ENCODE assay signal across 8 cellular contexts in the genomic region with DNA sequence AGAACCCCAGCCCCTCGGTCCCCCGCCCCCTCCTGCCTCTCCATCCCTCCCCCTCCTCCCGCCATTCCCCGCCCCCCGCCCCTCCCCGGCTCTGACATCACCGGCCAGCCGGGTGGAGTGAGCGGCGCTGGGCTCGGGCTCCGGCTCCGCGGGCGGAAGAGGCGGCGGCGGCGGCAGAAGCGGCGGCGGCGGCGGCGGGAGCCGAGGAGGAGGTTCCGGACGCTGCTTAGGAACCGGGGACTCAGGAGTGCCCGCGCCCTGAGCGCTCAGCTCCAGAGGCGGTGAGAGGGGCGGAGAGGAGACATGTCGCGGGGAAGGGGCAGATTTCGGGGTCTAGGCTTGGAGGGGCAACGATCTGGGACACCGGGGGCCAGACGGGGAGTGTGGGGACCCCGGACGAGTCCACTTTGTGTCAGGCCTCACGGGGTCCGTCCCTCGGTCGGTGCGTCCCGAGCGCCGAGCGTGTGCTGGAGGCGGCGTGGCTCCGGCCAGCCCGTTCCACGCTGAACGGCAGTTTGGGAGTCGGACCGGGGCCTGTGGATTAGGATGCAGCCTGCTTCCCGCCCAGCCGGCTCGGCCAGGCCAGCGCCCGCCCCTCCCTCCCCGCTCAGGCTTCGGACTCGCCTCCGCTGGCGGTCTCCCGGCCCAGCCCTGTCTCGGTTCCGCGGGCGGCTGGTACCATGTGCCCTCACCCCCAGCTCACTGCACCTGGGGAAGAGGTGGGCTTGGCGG. TPM values are rescaled to one million over a fixed set of nuclear protein-coding genes. Genes with fewer than 3 reads are reported as not detected.
DNase-seq lines count a peak whose midpoint lies in the region; ATAC-seq and TF ChIP-seq lines count a peak whose summit lies in the region.

PEA15 (plus strand) TSS at position 143 of the 732 bp plus-strand sequence. CDS start 6,161 bp downstream, outside the sequence.

- peak within 1 kb of the TSS; percentile 84 for H3K4me3 Mint-ChIP-seq in activated CD8-positive, alpha-beta T cell treated with anti-CD3 and anti-CD28 coated beads, Interleukin-2, amount 10 ng/mL, durations not matched to agents 7 days and 5 days

- TF ChIP-seq CTCF in GM12865 (IDR thresholded peaks at IDR 0.05; ENCODE audit: insufficient read depth, low read depth, low read length, missing control alignments): no peak

- peak; percentile 51 for ATAC-seq in HG02642 (IDR thresholded peaks at IDR 0.05; ENCODE audit: poor library complexity, unreplicated experiment)
- peak; percentile 91 for ATAC-seq in activated CD8-positive, alpha-beta T cell treated with anti-CD3 and anti-CD28 coated beads, Interleukin-2, amount 10 ng/mL, durations not matched to agents 7 days and 5 days

- H3K27me3 Mint-ChIP-seq in activated CD8-positive, alpha-beta T cell treated with anti-CD3 and anti-CD28 coated beads, Interleukin-2, amount 10 ng/mL, durations not matched to agents 7 days and 5 days (ENCODE audit: low read depth): no peaks in the 10 kb centered on the region

- peaks cover 26% of the 10 kb centered on the region for H3K4me1 Mint-ChIP-seq in activated CD8-positive, alpha-beta T cell treated with anti-CD3 and anti-CD28 coated beads, Interleukin-2, amount 10 ng/mL, durations not matched to agents 7 days and 5 days (ENCODE audit: low read depth)

- H3K4me3 ChIP-seq in GM12865 (ENCODE audit: low read depth, low read length): peak within 1 kb of the TSS; percentile 96

- POLR2A ChIA-PET in activated CD8-positive, alpha-beta T cell treated with anti-CD3 and anti-CD28 coated beads, Interleukin-2, amount 10 ng/mL, durations not matched to agents 7 days and 5 days (lab: Charles Lee): no interaction called here

- no peaks in the 10 kb centered on the region for H3K9me3 Mint-ChIP-seq in activated CD8-positive, alpha-beta T cell treated with anti-CD3 and anti-CD28 coated beads, Interleukin-2, amount 10 ng/mL, durations not matched to agents 7 days and 5 days (ENCODE audit: insufficient read depth)

- H3K36me3 Mint-ChIP-seq in activated CD8-positive, alpha-beta T cell treated with anti-CD3 and anti-CD28 coated beads, Interleukin-2, amount 10 ng/mL, durations not matched to agents 7 days and 5 days (ENCODE audit: low read depth): peaks cover 11% of the 10 kb centered on the region

- DNase-seq in GM12865 (ENCODE audit: low read depth) (peak; percentile 80), NCI-H345 treated with DMSO at 0.1 percent for 48 hours (lab: John Stamatoyannopoulos, UW; ENCODE audit: unreplicated experiment) (peak; percentile 23), lung microvascular endothelial cell (ENCODE audit: low read depth in 2 of 2) (peak; percentile 69 to 80), GF-D8 (lab: John Stamatoyannopoulos, UW) (no peak)
- peak; percentile 68 for DNase-seq in activated CD8-positive, alpha-beta T cell treated with anti-CD3 and anti-CD28 coated beads, Interleukin-2, amount 10 ng/mL, durations not matched to agents 7 days and 5 days
- peak; percentile 48 for DNase-seq in effector CD4-positive, alpha-beta T cell
- peak; percentile 52 to 61 (median 57) for DNase-seq in stimulated activated CD4-positive, alpha-beta T cell treated with anti-CD3 and anti-CD28 coated beads, TNF-alpha, amount 100 ng/mL, for 4 hours (ENCODE audit: low read depth in 3 of 3)

- H3K27ac Mint-ChIP-seq in activated CD8-positive, alpha-beta T cell treated with anti-CD3 and anti-CD28 coated beads, Interleukin-2, amount 10 ng/mL, durations not matched to agents 7 days and 5 days: peak within 1 kb of the TSS; percentile 86

- CTCF ChIA-PET in activated CD8-positive, alpha-beta T cell treated with anti-CD3 and anti-CD28 coated beads, Interleukin-2, amount 10 ng/mL, durations not matched to agents 7 days and 5 days (lab: Charles Lee): interaction anchor here (1.0 to 7.0 kb wide), 5 partner anchors 14 to 104 kb away, joined by 3 to 52 read pairs (median 9); partner anchors contain the start of gene CASQ1

RNA-seq across cellular contexts. Expression of gene PEA15, which starts in this region (rescaled TPM):
- 10 to 100 TPM; 27.3 to 35.2 TPM for total RNA-seq in activated CD8-positive, alpha-beta T cell treated with anti-CD3 and anti-CD28 coated beads, Interleukin-2, amount 10 ng/mL, durations not matched to agents 7 days and 5 days
- 36.2 and 60.7 TPM in 2 replicates for total RNA-seq in lung microvascular endothelial cell
